In genomic region chr10:5975641-5976473, GRCh38 we compare ENCODE assay signal across 8 cellular contexts. TPM values are rescaled to one million over a fixed set of nuclear protein-coding genes. Genes with fewer than 3 reads are reported as not detected.
DNase-seq lines count a peak whose midpoint lies in the region; ATAC-seq and TF ChIP-seq lines count a peak whose summit lies in the region.

No MANE protein-coding gene starts in this region.

- intact Hi-C loops in Caco-2 (cut with micrococcal nuclease; ENCODE audit: unreplicated experiment): no loop called here

- H3K4me3 ChIP-seq in Caco-2 (ENCODE audit: low read depth, low read length) (no peak overlapping the region), fibroblast of the aortic adventitia (ENCODE audit: low read depth, low read length) (peak overlapping the region; percentile 90)

- no peaks in the 10 kb centered on the region for H3K9me3 Mint-ChIP-seq in Caco-2 (ENCODE audit: unreplicated experiment)

- CTCF ChIA-PET in Caco-2 (lab: Charles Lee): no interaction called here

- POLR2A ChIA-PET in Caco-2 (lab: Charles Lee): no interaction called here

- H3K27me3 Mint-ChIP-seq in Caco-2 (ENCODE audit: insufficient read depth, unreplicated experiment): peaks cover 25% of the 10 kb centered on the region

- no peaks in the 10 kb centered on the region for H3K4me1 Mint-ChIP-seq in Caco-2 (ENCODE audit: low read depth, unreplicated experiment)

- no TSS peak for BruUV-seq in Caco-2 (replicated peaks; lab: Mats Ljungman, UMichigan)

- peak; percentile 51 for ATAC-seq in GM21526 (IDR thresholded peaks at IDR 0.05; ENCODE audit: low FRiP score, unreplicated experiment)

- H3K4me3 Mint-ChIP-seq in Caco-2 (ENCODE audit: unreplicated experiment): peak overlapping the region; percentile 79

- H3K27me3 ChIP-seq in Caco-2 (replicated peaks; ENCODE audit: control insufficient read depth, insufficient read depth, low read length): peaks cover 3% of the 10 kb centered on the region

- H3K36me3 ChIP-seq in Caco-2 (ENCODE audit: control insufficient read depth, insufficient read depth, low read length): no peaks in the 10 kb centered on the region

- H3K4me1 ChIP-seq in Caco-2: peaks cover 10% of the 10 kb centered on the region; the same call in 1 of the 2 replicates

- DNase-seq in Caco-2: no peak
- DNase-seq in KG1 (lab: John Stamatoyannopoulos, UW): peak; percentile 28
- DNase-seq in activated CD8-positive, alpha-beta memory T cell treated with anti-CD3 and anti-CD28 coated beads, Interleukin-2, amount 50 U/mL, for 1 hour (ENCODE audit: extremely low read depth): peak; percentile 21
- DNase-seq in fibroblast of the aortic adventitia (ENCODE audit: low read depth): peak; percentile 45
- DNase-seq in renal cortical epithelial cell (ENCODE audit: low read depth): peak; percentile 26
- DNase-seq in NCI-H1105 treated with DMSO at 0.1 percent for 48 hours (lab: John Stamatoyannopoulos, UW): no peak
- no peak for DNase-seq in hippocampal formation (lab: John Stamatoyannopoulos, UW)

- H3K36me3 Mint-ChIP-seq in Caco-2 (ENCODE audit: insufficient read depth, unreplicated experiment): peaks cover 5% of the 10 kb centered on the region

- no peak overlapping the region for H3K27ac Mint-ChIP-seq in Caco-2 (ENCODE audit: unreplicated experiment)

- TF ChIP-seq CTCF in Caco-2 (IDR thresholded peaks at IDR 0.05; ENCODE audit: insufficient read depth in 1 of 2, low read depth in 1 of 2, low read length in 1 of 2, severe bottlenecking in 1 of 2, unreplicated experiment in 1 of 2) (no peak), fibroblast of the aortic adventitia (IDR thresholded peaks at IDR 0.05; ENCODE audit: insufficient read depth, low read length) (no peak)

- H3K9me3 ChIP-seq in Caco-2: no peaks in the 10 kb centered on the region

RNA-seq across cellular contexts. Expression of gene IL15RA, which starts 1.5 kb away (rescaled TPM):
- 0.46 and 0.66 TPM in 2 replicates for total RNA-seq in Caco-2 (2022)
- 2.1 and 5.7 TPM in 2 replicates for total RNA-seq in fibroblast of the aortic adventitia (ENCODE audit: low replicate concordance)
- 1.9 and 3.5 TPM in 2 replicates for total RNA-seq in renal cortical epithelial cell

Comparison
In these comparisons a context has a peak if more than half of its experiments do, and no peak if none do; other contexts are left out.
1. DNase-seq: peak in KG1 (single experiment), activated CD8-positive, alpha-beta memory T cell treated with anti-CD3 and anti-CD28 coated beads, Interleukin-2, amount 50 U/mL, for 1 hour (single experiment), fibroblast of the aortic adventitia (single experiment) and renal cortical epithelial cell (single experiment); none in Caco-2 (0 of 2), NCI-H1105 treated with DMSO at 0.1 percent for 48 hours (single experiment) and hippocampal formation (0 of 2).